In the genomic region with DNA sequence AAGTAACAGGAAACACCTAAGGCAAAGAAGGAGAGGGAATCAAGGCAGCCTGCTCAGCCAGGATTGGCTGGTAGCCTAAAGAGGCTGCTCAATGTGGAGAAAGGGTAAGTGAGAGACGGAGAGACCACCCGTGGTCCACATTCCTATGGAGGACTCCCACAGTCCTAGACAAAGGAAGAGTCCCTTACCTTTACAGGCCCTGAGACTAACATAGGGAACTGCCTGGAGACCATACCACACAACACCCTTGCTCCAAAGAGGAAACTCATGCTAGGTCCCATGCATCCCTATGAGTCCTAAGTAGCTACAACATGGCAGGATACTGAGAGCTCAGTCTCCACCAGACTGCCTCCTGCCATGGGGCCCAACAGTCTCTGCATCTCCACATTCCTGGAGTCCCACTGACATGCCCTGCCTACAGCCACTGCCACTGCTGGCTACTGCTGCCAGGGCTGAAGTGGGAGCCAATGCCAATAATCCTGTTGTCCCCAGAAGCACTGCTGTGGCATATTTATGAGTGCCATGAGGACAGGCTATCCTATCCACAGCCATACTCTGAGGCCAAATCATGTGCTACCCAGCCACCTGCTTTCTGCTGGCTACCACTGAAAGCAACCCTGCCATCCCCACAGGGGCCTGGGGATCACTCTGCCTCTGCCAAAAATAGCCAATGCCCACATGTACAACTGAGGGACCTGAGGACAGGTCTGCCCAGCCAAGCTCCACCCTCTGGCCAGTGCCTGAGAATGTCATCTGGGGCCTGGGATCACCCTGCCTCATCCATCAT, we compare ENCODE assay signal across 30 cellular contexts.
"Had no signal": no experiment of that assay in that cellular context is flagged by ENCODE, and none has a peak within 500 bp of the region (broad histone marks: within the 10 kb centered on the region; RNA-seq: fewer than 3 reads in every experiment).

No MANE protein-coding gene starts in this region.

- H3K4me3 Mint-ChIP-seq: activated B cell treated with CpG ODN at 0.5 μM for 24 hours; activated CD4-positive, alpha-beta T cell treated with anti-CD3 and anti-CD28 coated beads for 36 hours; activated T-cell treated with anti-CD3 and anti-CD28 coated beads, Interleukin-2, amount 50 U/mL, for 24 hours; activated T-helper 17 cell treated with anti-CD3 and anti-CD28 coated beads, Interleukin-2, amount 50 U/mL, for 72 hours; brain; immature natural killer cell; natural killer cell treated with Interleukin-12 subunit alpha and Interleukin-12 subunit beta and Interleukin-15 and Interleukin-18, amount 100 ng/mL, for 72 hours; stimulated activated effector memory CD8-positive, alpha-beta T cell treated with anti-CD3 and anti-CD28 coated beads, Interleukin-12 subunit alpha, Interleukin-12 subunit beta, amount 100 ng/mL, for 72 hours; stimulated activated naive CD8-positive, alpha-beta T cell treated with anti-CD3 and anti-CD28 coated beads, Interleukin-15, amount 100 ng/mL, for 72 hours had no signal

- H3K9me3 ChIP-seq: esophagus squamous epithelium, gastrocnemius medialis, right lobe of liver, suprapubic skin had no signal

- H3K27ac ChIP-seq: esophagus squamous epithelium, gastrocnemius medialis, parathyroid adenoma, right lobe of liver, skin epidermis, suprapubic skin, tibial nerve had no signal

- H3K4me1 ChIP-seq: esophagus squamous epithelium, parathyroid adenoma, right lobe of liver, suprapubic skin, tibial nerve had no signal

- DNase-seq: activated B cell treated with CpG ODN at 0.5 μM for 24 hours; activated CD4-positive, alpha-beta T cell treated with anti-CD3 and anti-CD28 coated beads for 36 hours; activated CD4-positive, alpha-beta T cell treated with anti-CD3 and anti-CD28 coated beads, Interleukin-2, amount 50 U/mL, for 4 hours; activated CD8-positive, alpha-beta memory T cell treated with anti-CD3 and anti-CD28 coated beads for 24 hours; activated CD8-positive, alpha-beta memory T cell treated with anti-CD3 and anti-CD28 coated beads, Interleukin-2, amount 50 U/mL, for 4 hours; activated T-cell treated with anti-CD3 and anti-CD28 coated beads, Interleukin-2, amount 50 U/mL, for 24 hours; aorta; caudate nucleus; dermis blood vessel endothelial cell; effector memory CD4-positive, alpha-beta T cell; esophagus squamous epithelium; hypothalamus; immature natural killer cell; midbrain; right lobe of liver; stimulated activated CD4-positive, alpha-beta T cell treated with anti-CD3 and anti-CD28 coated beads, Interleukin-1b, Interleukin-23, amount 100 ng/mL, for 48 hours; stimulated activated naive CD8-positive, alpha-beta T cell treated with anti-CD3 and anti-CD28 coated beads, Interleukin-15, amount 100 ng/mL, for 72 hours; T-helper 1 cell; T-helper 9 cell had no signal

- H3K27me3 Mint-ChIP-seq: activated B cell treated with CpG ODN at 0.5 μM for 24 hours; activated CD4-positive, alpha-beta T cell treated with anti-CD3 and anti-CD28 coated beads for 36 hours; activated T-cell treated with anti-CD3 and anti-CD28 coated beads, Interleukin-2, amount 50 U/mL, for 24 hours; activated T-helper 17 cell treated with anti-CD3 and anti-CD28 coated beads, Interleukin-2, amount 50 U/mL, for 72 hours; brain; natural killer cell treated with Interleukin-12 subunit alpha and Interleukin-12 subunit beta and Interleukin-15 and Interleukin-18, amount 100 ng/mL, for 72 hours; stimulated activated naive CD8-positive, alpha-beta T cell treated with anti-CD3 and anti-CD28 coated beads, Interleukin-15, amount 100 ng/mL, for 72 hours had no signal

- H3K79me2 ChIP-seq: parathyroid adenoma had no signal

- H3K4me3 ChIP-seq: esophagus squamous epithelium, gastrocnemius medialis, right lobe of liver, skin epidermis, suprapubic skin, tibial nerve had no signal

- H3K9ac ChIP-seq: parathyroid adenoma had no signal

- ATAC-seq: activated CD4-positive, alpha-beta T cell treated with anti-CD3 and anti-CD28 coated beads for 36 hours; activated naive CD4-positive, alpha-beta T cell treated with anti-CD3 and anti-CD28 coated beads, Interleukin-2, amount 50 U/mL, for 72 hours; activated T-helper 17 cell treated with anti-CD3 and anti-CD28 coated beads, Interleukin-2, amount 50 U/mL, for 72 hours; left lobe of liver; stimulated activated effector memory CD8-positive, alpha-beta T cell treated with anti-CD3 and anti-CD28 coated beads, Interleukin-12 subunit alpha, Interleukin-12 subunit beta, amount 100 ng/mL, for 72 hours; stimulated activated naive CD8-positive, alpha-beta T cell treated with anti-CD3 and anti-CD28 coated beads, Interleukin-15, amount 100 ng/mL, for 72 hours had no signal

- H3K27me3 ChIP-seq: esophagus squamous epithelium, gastrocnemius medialis, right lobe of liver, suprapubic skin, tibial nerve had no signal

- H3K4me1 Mint-ChIP-seq: activated B cell treated with CpG ODN at 0.5 μM for 24 hours; activated CD4-positive, alpha-beta T cell treated with anti-CD3 and anti-CD28 coated beads for 36 hours; activated T-helper 17 cell treated with anti-CD3 and anti-CD28 coated beads, Interleukin-2, amount 50 U/mL, for 72 hours; brain; immature natural killer cell; stimulated activated effector memory CD8-positive, alpha-beta T cell treated with anti-CD3 and anti-CD28 coated beads, Interleukin-12 subunit alpha, Interleukin-12 subunit beta, amount 100 ng/mL, for 72 hours; stimulated activated naive CD8-positive, alpha-beta T cell treated with anti-CD3 and anti-CD28 coated beads, Interleukin-15, amount 100 ng/mL, for 72 hours had no signal

- H3K27ac Mint-ChIP-seq: activated B cell treated with CpG ODN at 0.5 μM for 24 hours; activated CD4-positive, alpha-beta T cell treated with anti-CD3 and anti-CD28 coated beads for 36 hours; activated naive CD4-positive, alpha-beta T cell treated with anti-CD3 and anti-CD28 coated beads, Interleukin-2, amount 50 U/mL, for 72 hours; activated T-cell treated with anti-CD3 and anti-CD28 coated beads, Interleukin-2, amount 50 U/mL, for 24 hours; activated T-helper 17 cell treated with anti-CD3 and anti-CD28 coated beads, Interleukin-2, amount 50 U/mL, for 72 hours; brain; natural killer cell treated with Interleukin-12 subunit alpha and Interleukin-12 subunit beta and Interleukin-15 and Interleukin-18, amount 100 ng/mL, for 72 hours; stimulated activated effector memory CD8-positive, alpha-beta T cell treated with anti-CD3 and anti-CD28 coated beads, Interleukin-12 subunit alpha, Interleukin-12 subunit beta, amount 100 ng/mL, for 72 hours; stimulated activated naive CD8-positive, alpha-beta T cell treated with anti-CD3 and anti-CD28 coated beads, Interleukin-15, amount 100 ng/mL, for 72 hours had no signal
